11 cellular contexts compared by ENCODE assay signal in the genomic region with DNA sequence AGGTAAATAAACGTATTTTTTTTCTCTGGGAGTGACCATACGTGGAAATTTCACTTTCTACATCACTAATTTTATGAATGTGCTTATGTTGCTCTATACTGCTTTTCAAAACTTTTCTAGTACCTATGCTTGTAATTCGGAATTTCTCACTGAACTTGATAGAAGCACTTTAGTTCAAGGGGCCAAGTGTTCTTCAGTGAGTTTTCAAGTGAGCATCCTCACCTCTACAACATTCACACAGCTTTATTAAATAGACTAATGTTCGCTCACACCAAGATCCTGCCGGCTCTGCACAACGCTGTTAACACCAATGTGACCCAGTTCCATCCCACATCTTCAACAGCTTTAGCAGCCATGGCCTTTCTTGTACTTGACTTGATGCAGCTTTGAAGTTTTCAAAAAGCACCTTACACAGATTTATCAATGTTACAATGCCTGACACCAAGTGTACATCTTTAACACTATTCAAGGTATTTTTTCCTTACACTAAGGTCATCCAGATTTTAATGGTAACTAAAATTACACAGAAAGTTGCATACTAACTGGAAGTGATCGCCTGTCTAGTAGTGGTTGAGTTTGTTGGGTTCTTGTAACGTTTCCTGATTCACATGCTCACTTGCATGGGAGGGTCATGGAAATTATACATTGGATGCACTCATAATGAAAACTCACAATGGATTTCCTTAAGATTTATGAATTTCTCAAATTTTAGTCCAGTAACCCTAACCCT. TPM values are rescaled to one million over a fixed set of nuclear protein-coding genes. Genes with fewer than 3 reads are reported as not detected.
DNase-seq lines count a peak whose midpoint lies in the region; ATAC-seq, FAIRE-seq and TF ChIP-seq lines count a peak whose summit lies in the region.
"Had no signal": no experiment of that assay in that cellular context is flagged by ENCODE, and none has a peak within 500 bp of the region (broad histone marks: within the 10 kb centered on the region; RNA-seq: fewer than 3 reads in every experiment).

No MANE protein-coding gene starts in this region.

- H3K27me3 Mint-ChIP-seq in Calu3 (ENCODE audit: unreplicated experiment) = peaks cover 13% of the 10 kb centered on the region
- H3K27me3 Mint-ChIP-seq in osteocyte (ENCODE audit: unreplicated experiment) = no peaks in the 10 kb centered on the region

- H4K20me1 ChIP-seq in PC-3 (ENCODE audit: low read length) = peaks cover 45% of the 10 kb centered on the region
- peaks cover 11% of the 10 kb centered on the region for H4K20me1 ChIP-seq in endothelial cell of umbilical vein (replicated peaks; ENCODE audit: control insufficient read depth, extremely low read depth, insufficient read depth, low read length)

- H3K9me2 ChIP-seq in PC-3 (replicated peaks; ENCODE audit: low read length) = no peaks in the 10 kb centered on the region

- H3K9me3 ChIP-seq in PC-3 (ENCODE audit: low read length) = no peaks in the 10 kb centered on the region
- no peaks in the 10 kb centered on the region for H3K9me3 ChIP-seq in endothelial cell of umbilical vein (replicated peaks; ENCODE audit: control insufficient read depth, insufficient read depth, low read length)
- H3K9me3 ChIP-seq: pancreas had no signal

- peaks cover 29% of the 10 kb centered on the region for H3K36me3 ChIP-seq in PC-3 (ENCODE audit: low read depth, low read length)
- H3K36me3 ChIP-seq in endothelial cell of umbilical vein (ENCODE audit: control insufficient read depth in 2 of 2, extremely low read depth in 1 of 2, insufficient read depth in 2 of 2, low read length in 2 of 2) = peaks cover 9 to 16% of the 10 kb centered on the region in 2 experiments

- no peak overlapping the region for H3K9ac ChIP-seq in PC-3 (ENCODE audit: low read length)
- no peak overlapping the region for H3K9ac ChIP-seq in endothelial cell of umbilical vein (replicated peaks; ENCODE audit: extremely low read depth, insufficient read depth, low read length)

- H3K27ac ChIP-seq in PC-3 (ENCODE audit: low read length) (no peak overlapping the region), endothelial cell of umbilical vein (ENCODE audit: insufficient read depth, low read depth, low read length) (no peak overlapping the region)
- H3K27ac ChIP-seq: pancreas had no signal

- POLR2A ChIA-PET in PC-3 (lab: Charles Lee; ENCODE audit: unreplicated experiment) (interaction anchor here (1.0 to 1.5 kb wide), 2 partner anchors 10 to 30 kb away, joined by 6 to 10 read pairs; no protein-coding TSS in a partner anchor), endothelial cell of umbilical vein (lab: Charles Lee) (interaction anchor here (0.6 to 1.9 kb wide), 5 partner anchors 8 to 28 kb away, joined by 3 to 8 read pairs (median 5); no protein-coding TSS in a partner anchor)

- CTCF ChIA-PET in Calu3 (lab: Charles Lee) = interaction anchor here (1.1 to 1.9 kb wide), 2 partner anchors 9 to 30 kb away, joined by 3 to 10 read pairs; no protein-coding TSS in a partner anchor
- CTCF ChIA-PET in PC-3 (lab: Charles Lee) = interaction anchor here (0.8 kb wide), 1 partner anchor 30 kb away, joined by 4 read pairs; no protein-coding TSS in a partner anchor
- CTCF ChIA-PET in endothelial cell of umbilical vein (lab: Charles Lee) = interaction anchor here (7.4 kb wide), 1 partner anchor 29 kb away, joined by 232 read pairs; no protein-coding TSS in a partner anchor

- H3K4me1 Mint-ChIP-seq in Calu3 (ENCODE audit: low read depth, unreplicated experiment) = peaks cover 58% of the 10 kb centered on the region
- peaks cover 57% of the 10 kb centered on the region for H3K4me1 Mint-ChIP-seq in osteocyte (ENCODE audit: unreplicated experiment)

- peak; percentile 7 for ATAC-seq in PC-3
- ATAC-seq in GM21717 (IDR thresholded peaks at IDR 0.05; ENCODE audit: unreplicated experiment) = no peak
- ATAC-seq in GM18861 (IDR thresholded peaks at IDR 0.05; ENCODE audit: unreplicated experiment) = no peak
- ATAC-seq in GM21381 (IDR thresholded peaks at IDR 0.05; ENCODE audit: unreplicated experiment) = no peak

- H3K27ac Mint-ChIP-seq in Calu3 (ENCODE audit: unreplicated experiment) = peak overlapping the region; percentile 89
- peak overlapping the region; percentile 39 for H3K27ac Mint-ChIP-seq in osteocyte (ENCODE audit: unreplicated experiment)

- H3K9me3 Mint-ChIP-seq in Calu3 (ENCODE audit: low read depth, unreplicated experiment) (no peaks in the 10 kb centered on the region), osteocyte (ENCODE audit: unreplicated experiment) (no peaks in the 10 kb centered on the region)

- BruUV-seq in Calu3 (replicated peaks; lab: Mats Ljungman, UMichigan) = no TSS peak
- BruUV-seq in PC-3 (replicated peaks; lab: Mats Ljungman, UMichigan) = no TSS peak
- BruUV-seq in endothelial cell of umbilical vein (replicated peaks; lab: Mats Ljungman, UMichigan) = no TSS peak

- H3K4me2 ChIP-seq in PC-3 (ENCODE audit: low read length) = peak overlapping the region; percentile 68
- no peak overlapping the region for H3K4me2 ChIP-seq in endothelial cell of umbilical vein (ENCODE audit: insufficient read depth, low read length)

- TF ChIP-seq CTCF in Calu3 (IDR thresholded peaks at IDR 0.05; ENCODE audit: unreplicated experiment) = no peak
- TF ChIP-seq CTCF in PC-3 (conservative IDR thresholded peaks at IDR 0.05; ENCODE audit: low read depth, low read length) = no peak
- TF ChIP-seq CTCF in endothelial cell of umbilical vein (IDR thresholded peaks at IDR 0.05; ENCODE audit: extremely low read depth in 1 of 2, insufficient read depth in 1 of 2, low read depth in 1 of 2, low read length in 2 of 2) = no peak
- TF ChIP-seq CTCF in osteocyte (IDR thresholded peaks at IDR 0.05) = no peak

- H2AFZ ChIP-seq in PC-3 (ENCODE audit: low read length) = no peak overlapping the region
- H2AFZ ChIP-seq in endothelial cell of umbilical vein (ENCODE audit: low read depth, low read length) = no peak overlapping the region

- peaks cover 64% of the 10 kb centered on the region for H3K36me3 Mint-ChIP-seq in Calu3 (ENCODE audit: insufficient read depth, unreplicated experiment)
- H3K36me3 Mint-ChIP-seq in osteocyte (ENCODE audit: unreplicated experiment) = peaks cover 33% of the 10 kb centered on the region

- peaks cover 45% of the 10 kb centered on the region for H3K79me2 ChIP-seq in PC-3 (ENCODE audit: low read length)
- peaks cover 34% of the 10 kb centered on the region for H3K79me2 ChIP-seq in endothelial cell of umbilical vein (ENCODE audit: control insufficient read depth, insufficient read depth, low read length)

- DNase-seq in Calu3 = no peak
- peak; percentile 23 for DNase-seq in PC-3
- DNase-seq in endothelial cell of umbilical vein (ENCODE audit: low read depth, low spot score) = no peak
- no peak for DNase-seq in osteocyte (ENCODE audit: extremely low spot score, unreplicated experiment)
- no peak for DNase-seq in cortex of kidney (lab: John Stamatoyannopoulos, UW)
- DNase-seq: activated gamma-delta T cell treated with Interleukin-2 at 50 U/mL for 16 hours, NCI-H1105, pancreas had no signal

- intact Hi-C loops in Calu3 (cut with micrococcal nuclease; ENCODE audit: unreplicated experiment) = loop anchor here (10.0 kb wide), 1 partner anchor 495 kb away; no protein-coding TSS in a partner anchor
- intact Hi-C loops in PC-3 (cut with micrococcal nuclease) = no loop called here
- intact Hi-C loops in endothelial cell of umbilical vein (cut with micrococcal nuclease) = loop anchor here (5.0 kb wide), 2 partner anchors 133 to 873 kb away; no protein-coding TSS in a partner anchor

- H3K4me3 ChIP-seq in PC-3 (ENCODE audit: low read length) (peak overlapping the region; percentile 59), endothelial cell of umbilical vein (replicated peaks in 1 of 3; ENCODE audit: insufficient read depth in 1 of 3, low read depth in 1 of 3, low read length in 3 of 3) (no peak overlapping the region)

- peaks cover 35% of the 10 kb centered on the region for H3F3A ChIP-seq in PC-3 (ENCODE audit: low read length, unreplicated experiment)

- FAIRE-seq in endothelial cell of umbilical vein (lab: Jason Lieb, UNC) = no peak
- FAIRE-seq: pancreas had no signal

- no peaks in the 10 kb centered on the region for H3K9me1 ChIP-seq in endothelial cell of umbilical vein (replicated peaks; ENCODE audit: control insufficient read depth, extremely low read depth, insufficient read depth, low read length)

- peak; percentile 53 for TF ChIP-seq POLR2A in endothelial cell of umbilical vein (IDR thresholded peaks at IDR 0.05; ENCODE audit: low read depth, low read length)

- H3K4me3 Mint-ChIP-seq in Calu3 (ENCODE audit: low read depth, unreplicated experiment) (peak overlapping the region; percentile 63), osteocyte (ENCODE audit: unreplicated experiment) (peak overlapping the region; percentile 63)

- dilution Hi-C loops in endothelial cell of umbilical vein (cut with MboI; ENCODE audit: extremely low pct_ligation_motif_present, low sequenced_read_pairs) = no loop called here

- peaks cover 24% of the 10 kb centered on the region for H3K4me1 ChIP-seq in PC-3 (ENCODE audit: insufficient read depth, low read length)
- H3K4me1 ChIP-seq in endothelial cell of umbilical vein (ENCODE audit: control insufficient read depth, extremely low read depth, insufficient read depth, low read length) = peaks cover 14% of the 10 kb centered on the region

- H3K27me3 ChIP-seq in PC-3 (ENCODE audit: low read length) (no peaks in the 10 kb centered on the region), endothelial cell of umbilical vein (ENCODE audit: control insufficient read depth in 2 of 2, insufficient read depth in 2 of 2, low read length in 2 of 2) (no peaks in the 10 kb centered on the region)
- H3K27me3 ChIP-seq: pancreas had no signal

RNA-seq across cellular contexts. Expression of a gene that starts 4.5 kb away (rescaled TPM):
- total RNA-seq in Calu3 (2022) (1,247 and 1,434 TPM in 2 replicates), PC-3 (2014; rRNA removed) (1,587 TPM in 2 replicates), endothelial cell of umbilical vein (875 and 911 TPM in 2 replicates), osteocyte (1,249 and 1,279 TPM in 2 replicates)
- polyA plus RNA-seq in endothelial cell of umbilical vein = 1,040 and 1,305 TPM in 2 replicates
- 1,913 and 1,931 TPM in 2 replicates for polyA plus RNA-seq in endothelial cell of umbilical vein (2011; cell fraction: cytosol; rRNA removed)
- polyA plus RNA-seq in endothelial cell of umbilical vein (2011; cell fraction: nucleus; rRNA removed) = 1,373 and 1,721 TPM in 2 replicates
- polyA plus RNA-seq in endothelial cell of umbilical vein (2012) = 1,239 and 1,518 TPM in 2 replicates
- 537 and 767 TPM in 2 replicates for polyA minus RNA-seq in endothelial cell of umbilical vein
- polyA minus RNA-seq in endothelial cell of umbilical vein (2011; cell fraction: cytosol; rRNA and poly(A)+ RNA removed) = 247 TPM
- polyA minus RNA-seq in endothelial cell of umbilical vein (2011; cell fraction: nucleus; rRNA and poly(A)+ RNA removed) = 157 and 183 TPM in 2 replicates

RNA-seq across cellular contexts. Expression of a gene that starts 46.3 kb away (rescaled TPM):
- 51.6 and 57.5 TPM in 2 replicates for total RNA-seq in Calu3 (2022)
- total RNA-seq in PC-3 (2014; rRNA removed) = 79.1 and 80.5 TPM in 2 replicates
- total RNA-seq in endothelial cell of umbilical vein = 125 TPM in 2 replicates
- 133 and 141 TPM in 2 replicates for polyA plus RNA-seq in endothelial cell of umbilical vein
- polyA plus RNA-seq in endothelial cell of umbilical vein (2011; cell fraction: cytosol; rRNA removed) = 88.9 and 96.7 TPM in 2 replicates
- 99.8 and 106 TPM in 2 replicates for polyA plus RNA-seq in endothelial cell of umbilical vein (2011; cell fraction: nucleus; rRNA removed)
- polyA plus RNA-seq in endothelial cell of umbilical vein (2012) = 97.9 and 111 TPM in 2 replicates
- polyA minus RNA-seq in endothelial cell of umbilical vein = 101 and 103 TPM in 2 replicates
- 54.0 TPM for polyA minus RNA-seq in endothelial cell of umbilical vein (2011; cell fraction: cytosol; rRNA and poly(A)+ RNA removed)
- polyA minus RNA-seq in endothelial cell of umbilical vein (2011; cell fraction: nucleus; rRNA and poly(A)+ RNA removed) = 34.3 and 35.2 TPM in 2 replicates
- 27.1 and 28.2 TPM in 2 replicates for total RNA-seq in osteocyte
